18 cellular contexts compared by ENCODE assay signal in the genomic region with DNA sequence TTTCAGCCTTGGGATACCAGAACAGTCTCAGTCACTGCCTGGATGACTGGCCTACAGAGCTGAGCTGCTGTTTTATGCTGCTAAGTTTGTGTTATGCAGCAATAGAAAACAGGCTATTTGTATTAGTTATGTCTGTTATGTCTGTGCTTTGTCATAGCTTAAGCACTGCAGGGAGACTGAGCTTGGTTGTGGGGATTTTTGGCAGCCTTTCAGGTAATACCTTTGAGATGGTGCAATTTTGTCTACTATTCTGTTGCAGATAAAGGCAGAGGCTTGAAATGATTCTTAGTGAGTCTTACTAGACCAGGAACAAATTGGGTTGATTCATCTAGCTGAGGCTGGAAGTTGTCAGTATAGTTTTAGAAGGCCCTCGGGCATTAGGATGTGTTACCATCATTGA.
DNase-seq lines count a peak whose midpoint lies in the region; ATAC-seq and TF ChIP-seq lines count a peak whose summit lies in the region.
"Had no signal": no experiment of that assay in that cellular context is flagged by ENCODE, and none has a peak within 500 bp of the region (broad histone marks: within the 10 kb centered on the region; RNA-seq: fewer than 3 reads in every experiment).

No MANE protein-coding gene starts in this region.

- no peaks in the 10 kb centered on the region for H3K9me3 ChIP-seq in breast epithelium
- no peaks in the 10 kb centered on the region for H3K9me3 ChIP-seq in IMR-90 (ENCODE audit: control insufficient read depth, insufficient read depth, low read length)
- H3K9me3 ChIP-seq in gastroesophageal sphincter = no peaks in the 10 kb centered on the region

- no peak overlapping the region for H2BK120ac ChIP-seq in IMR-90 (ENCODE audit: low read depth, low read length)

- peaks cover 21% of the 10 kb centered on the region for H3K4me1 Mint-ChIP-seq in MCF 10A (ENCODE audit: insufficient read depth, unreplicated experiment)

- no peak overlapping the region for H3K23ac ChIP-seq in IMR-90 (ENCODE audit: low read depth, low read length)

- dilution Hi-C loops in IMR-90 (cut with HindIII; ENCODE audit: low sequenced_read_pairs, unreplicated experiment) = no loop called here

- peak overlapping the region; percentile 35 for H3K27ac Mint-ChIP-seq in MCF 10A (ENCODE audit: low read depth, unreplicated experiment)

- CTCF ChIA-PET in MCF 10A (lab: Yijun Ruan, JAX) = interaction anchor here (0.6 to 2.6 kb wide), 9 partner anchors 9 to 504 kb away, joined by 3 to 16 read pairs (median 8); no protein-coding TSS in a partner anchor
- CTCF ChIA-PET in IMR-90 (lab: Yijun Ruan, JAX) = interaction anchor here (1.2 to 3.0 kb wide), 3 partner anchors 187 to 341 kb away, joined by 3 to 15 read pairs (median 4); no protein-coding TSS in a partner anchor

- H3K9me1 ChIP-seq in IMR-90 (ENCODE audit: insufficient read depth, low read length) = no peaks in the 10 kb centered on the region

- no peak for TF ChIP-seq POLR2A in breast epithelium (IDR thresholded peaks at IDR 0.05)
- TF ChIP-seq POLR2A in IMR-90 (IDR thresholded peaks at IDR 0.05; ENCODE audit: low read depth, low read length) = no peak
- no peak for TF ChIP-seq POLR2A in gastroesophageal sphincter (IDR thresholded peaks at IDR 0.05)

- POLR2A ChIA-PET in MCF 10A (lab: Yijun Ruan, JAX) (interaction anchor here (1.6 to 2.9 kb wide), 2 partner anchors 9 to 13 kb away, joined by 3 to 14 read pairs; no protein-coding TSS in a partner anchor), IMR-90 (lab: Charles Lee; ENCODE audit: unreplicated experiment) (no interaction called here)

- H2AK5ac ChIP-seq in IMR-90 (ENCODE audit: low read depth, low read length) = no peak overlapping the region

- no peaks in the 10 kb centered on the region for H3K36me3 Mint-ChIP-seq in MCF 10A (ENCODE audit: insufficient read depth, unreplicated experiment)

- H3K27me3 ChIP-seq in breast epithelium = peaks cover 0 to 7% of the 10 kb centered on the region in 2 donors
- no peaks in the 10 kb centered on the region; the same call in 1 of the 2 replicates for H3K27me3 ChIP-seq in IMR-90 (ENCODE audit: control insufficient read depth, insufficient read depth, low read length)
- peaks cover 12% of the 10 kb centered on the region for H3K27me3 ChIP-seq in gastroesophageal sphincter

- H4K20me1 ChIP-seq in IMR-90 (ENCODE audit: insufficient read depth, low read length) = no peaks in the 10 kb centered on the region

- no CpG with 5 or more reads among the region's 1 CpG for WGBS in IMR-90 (ENCODE audit: extremely low coverage in 2 of 2, insufficient read length in 1 of 2), 2 experiments
- 100% methylated on average over 1 of the region's 1 CpG; no CpG with 5 or more reads in 1 of the 2 donors for WGBS in gastroesophageal sphincter (ENCODE audit: low coverage in 1 of 2), 2 donors

- H3K4ac ChIP-seq in IMR-90 (ENCODE audit: low read depth, low read length) = no peak overlapping the region

- DNase-seq in MCF 10A (ENCODE audit: unreplicated experiment) (peak; percentile 36), breast epithelium (ENCODE audit: low spot score in 2 of 2) (no peak), IMR-90 (peak; percentile 60), fibroblast of mammary gland (ENCODE audit: low read depth) (peak; percentile 86), skeletal muscle cell (ENCODE audit: low read depth) (peak; percentile 61), COR-L47 (lab: John Stamatoyannopoulos, UW) (no peak), NCI-H69 (lab: John Stamatoyannopoulos, UW) (no peak)
- DNase-seq: DMS 273 treated with DMSO at 0.1 percent for 48 hours, KBM-7, NCI-H187, NCI-H2107, NCI-H2227 treated with DMSO at 0.1 percent for 48 hours, NCI-H510A treated with DMSO at 0.1 percent for 48 hours, SHP77 had no signal

- H2BK15ac ChIP-seq in IMR-90 (ENCODE audit: low read depth, low read length) = no peak overlapping the region

- H3K27me3 Mint-ChIP-seq in MCF 10A (ENCODE audit: insufficient read depth, unreplicated experiment) = no peaks in the 10 kb centered on the region

- H3K36me3 ChIP-seq in breast epithelium (no peaks in the 10 kb centered on the region), IMR-90 (ENCODE audit: control insufficient read depth, insufficient read depth, low read length) (no peaks in the 10 kb centered on the region), gastroesophageal sphincter (no peaks in the 10 kb centered on the region)

- H3K4me2 ChIP-seq in IMR-90 (ENCODE audit: low read depth, low read length) = no peak overlapping the region

- no peak overlapping the region for H3K18ac ChIP-seq in IMR-90 (ENCODE audit: low read depth, low read length)

- intact Hi-C loops in MCF 10A (cut with micrococcal nuclease) = loop anchor here (5.0 to 10.0 kb wide), 2 partner anchors 310 to 337 kb away; no protein-coding TSS in a partner anchor
- intact Hi-C loops in breast epithelium (cut with DNase I; ENCODE audit: low total_unique reads) = loop anchor here (10.0 kb wide), 1 partner anchor 1027 kb away; no protein-coding TSS in a partner anchor
- intact Hi-C loops in IMR-90 (cut with micrococcal nuclease) = loop anchor here (5.0 kb wide), 3 partner anchors 235 to 1755 kb away; no protein-coding TSS in a partner anchor

- in situ Hi-C loops in IMR-90 (cut with MboI; ENCODE audit: low sequenced_read_pairs) = loop anchor here (25.0 kb wide), 1 partner anchor 345 kb away; no protein-coding TSS in a partner anchor

- no peak overlapping the region for H4K8ac ChIP-seq in IMR-90 (ENCODE audit: low read depth in 2 of 2, low read length in 2 of 2)

- no peak overlapping the region for H2AFZ ChIP-seq in IMR-90 (replicated peaks; ENCODE audit: low read length, poor library complexity)

- no peak for TF ChIP-seq CTCF in MCF 10A (IDR thresholded peaks at IDR 0.05; ENCODE audit: unreplicated experiment)
- no peak for TF ChIP-seq CTCF in breast epithelium (IDR thresholded peaks at IDR 0.05)
- no peak for TF ChIP-seq CTCF in IMR-90 (conservative IDR thresholded peaks at IDR 0.05; ENCODE audit: low read depth, low read length)
- no peak for TF ChIP-seq CTCF in fibroblast of mammary gland (conservative IDR thresholded peaks at IDR 0.05; ENCODE audit: control insufficient read depth, insufficient read depth, low read depth, low read length)
- no peak for TF ChIP-seq CTCF in gastroesophageal sphincter (IDR thresholded peaks at IDR 0.05)

- H2BK20ac ChIP-seq in IMR-90 (ENCODE audit: low read depth, low read length) = no peak overlapping the region

- no peak overlapping the region for H2BK5ac ChIP-seq in IMR-90 (ENCODE audit: low read depth, low read length, poor library complexity, severe bottlenecking)

- H3K4me3 ChIP-seq in breast epithelium = no peak overlapping the region
- H3K4me3 ChIP-seq in IMR-90 (ENCODE audit: insufficient read depth, low read depth, low read length) = no peak overlapping the region
- no peak overlapping the region for H3K4me3 ChIP-seq in fibroblast of mammary gland (ENCODE audit: control insufficient read depth, low read depth, low read length)
- H3K4me3 ChIP-seq in skeletal muscle cell (ENCODE audit: low read depth, low read length) = no peak overlapping the region
- H3K4me3 ChIP-seq in gastroesophageal sphincter = no peak overlapping the region
- H3K4me3 ChIP-seq: SK-N-MC had no signal

- no peaks in the 10 kb centered on the region for H3K9me3 Mint-ChIP-seq in MCF 10A (ENCODE audit: unreplicated experiment)

- H4K5ac ChIP-seq in IMR-90 (ENCODE audit: low read depth, low read length) = no peak overlapping the region

- TF ChIP-seq EP300 in gastroesophageal sphincter (IDR thresholded peaks at IDR 0.05) = no peak

- BruUV-seq in MCF 10A (replicated peaks; lab: Mats Ljungman, UMichigan) (no TSS peak), IMR-90 (replicated peaks; lab: Mats Ljungman, UMichigan) (no TSS peak)

- no peak; the same call in 1 of the 2 replicates for ATAC-seq in IMR-90 (ENCODE audit: low read depth)
- ATAC-seq in gastroesophageal sphincter = no peak

- no peak overlapping the region for H3K4me3 Mint-ChIP-seq in MCF 10A (ENCODE audit: unreplicated experiment)

- H3K4me1 ChIP-seq in breast epithelium (no peaks in the 10 kb centered on the region), IMR-90 (ENCODE audit: control insufficient read depth, insufficient read depth, low read length) (no peaks in the 10 kb centered on the region), gastroesophageal sphincter (no peaks in the 10 kb centered on the region)

- H2AK9ac ChIP-seq in IMR-90 (replicated peaks; ENCODE audit: low read depth, low read length, poor library complexity) = no peak overlapping the region

- H3K14ac ChIP-seq in IMR-90 (replicated peaks; ENCODE audit: low read depth, low read length) = no peak overlapping the region

- TF ChIP-seq RAD21 in IMR-90 (IDR thresholded peaks at IDR 0.05; ENCODE audit: low read length) = no peak

- no peaks in the 10 kb centered on the region for H3K79me1 ChIP-seq in IMR-90 (ENCODE audit: low read depth in 1 of 2, low read length in 2 of 2)

- no peak overlapping the region for H3K56ac ChIP-seq in IMR-90 (ENCODE audit: extremely low read depth, insufficient read depth, low read length)

- no peak overlapping the region for H3K27ac ChIP-seq in breast epithelium
- no peak overlapping the region for H3K27ac ChIP-seq in IMR-90 (ENCODE audit: insufficient read depth, low read length)
- H3K27ac ChIP-seq in gastroesophageal sphincter = no peak overlapping the region
- H3K27ac ChIP-seq: 22Rv1, C4-2B, SK-N-MC had no signal

- H4K91ac ChIP-seq in IMR-90 (ENCODE audit: insufficient read depth, low read depth, low read length) = no peak overlapping the region

- H3K9ac ChIP-seq in IMR-90 (ENCODE audit: low read depth, low read length) = no peak overlapping the region

TF ChIP-seq in IMR-90, 13 proteins besides CTCF, POLR2A, EP300 and RAD21:
- 0 out of 2 replicates have a peak, but pooled peaks have one; percentile 14 for TF ChIP-seq CEBPB (IDR thresholded peaks at IDR 0.05; ENCODE audit: low read depth, low read length)
- TF ChIP-seq, protein P1, sequence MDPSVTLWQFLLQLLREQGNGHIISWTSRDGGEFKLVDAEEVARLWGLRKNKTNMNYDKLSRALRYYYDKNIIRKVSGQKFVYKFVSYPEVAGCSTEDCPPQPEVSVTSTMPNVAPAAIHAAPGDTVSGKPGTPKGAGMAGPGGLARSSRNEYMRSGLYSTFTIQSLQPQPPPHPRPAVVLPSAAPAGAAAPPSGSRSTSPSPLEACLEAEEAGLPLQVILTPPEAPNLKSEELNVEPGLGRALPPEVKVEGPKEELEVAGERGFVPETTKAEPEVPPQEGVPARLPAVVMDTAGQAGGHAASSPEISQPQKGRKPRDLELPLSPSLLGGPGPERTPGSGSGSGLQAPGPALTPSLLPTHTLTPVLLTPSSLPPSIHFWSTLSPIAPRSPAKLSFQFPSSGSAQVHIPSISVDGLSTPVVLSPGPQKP (IDR thresholded peaks at IDR 0.05; ENCODE audit: borderline replicate concordance, low read depth, low read length) = no peak

Comparison
In these comparisons a context has a peak if more than half of its experiments do, and no peak if none do; other contexts are left out.
1. DNase-seq: peak in MCF 10A (single experiment), IMR-90 (single experiment), fibroblast of mammary gland (single experiment) and skeletal muscle cell (single experiment); none in breast epithelium (0 of 2), COR-L47 (single experiment) and NCI-H69 (single experiment).